ENCODE assay signal across 11 cellular contexts in the genomic region with DNA sequence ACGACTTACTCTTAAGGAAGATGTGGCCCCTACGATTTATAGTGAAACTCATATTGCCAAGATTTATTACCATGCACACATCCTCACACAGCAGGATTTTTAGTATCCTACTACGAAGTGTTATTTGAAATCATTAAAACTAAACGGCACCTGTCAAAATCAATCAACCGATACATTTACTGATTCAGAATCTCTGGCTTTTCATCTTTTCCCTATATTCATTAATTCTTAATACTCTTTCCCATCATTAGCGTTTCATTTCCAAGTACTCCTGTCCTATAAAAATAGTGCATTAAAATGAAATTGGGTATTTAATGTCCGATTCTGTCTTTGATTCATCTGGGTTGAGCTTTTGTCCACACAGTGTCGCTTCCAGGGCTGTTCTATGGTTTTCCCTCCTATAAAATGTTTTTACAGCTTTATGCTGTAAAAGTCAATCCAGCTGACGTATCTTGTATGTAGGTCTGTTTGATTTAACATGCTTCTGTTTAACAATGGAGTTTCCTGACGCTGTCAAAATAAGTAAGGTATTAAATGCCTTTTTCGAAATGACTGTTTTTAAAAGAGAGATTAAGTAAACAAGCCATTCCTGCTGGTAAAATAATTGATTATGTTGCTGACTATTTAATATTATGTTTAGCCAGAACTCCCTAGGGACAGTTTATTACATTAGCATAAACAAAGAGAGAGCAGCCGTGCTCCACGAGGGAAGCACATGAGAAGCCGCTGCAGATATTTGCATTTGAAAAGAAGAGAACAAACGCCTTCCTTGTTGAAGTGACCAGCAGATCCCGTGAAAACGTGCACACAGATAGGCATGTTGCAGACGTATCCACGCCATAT. TPM values are rescaled to one million over a fixed set of nuclear protein-coding genes. Genes with fewer than 3 reads are reported as not detected.
A peak's percentile ranks its signal among the peaks of the same experiment; 100 is the strongest.
DNase-seq lines count a peak whose midpoint lies in the region; ATAC-seq and TF ChIP-seq lines count a peak whose summit lies in the region.
"Had no signal": no experiment of that assay in that cellular context is flagged by ENCODE, and none has a peak within 500 bp of the region (broad histone marks: within the 10 kb centered on the region; RNA-seq: fewer than 3 reads in every experiment).

No MANE protein-coding gene starts in this region.

- no peak overlapping the region for H3K27ac ChIP-seq in hepatocyte

- H4K20me1 ChIP-seq in hepatocyte (ENCODE audit: insufficient read depth, poor library complexity, severe bottlenecking), result no peaks in the 10 kb centered on the region

- ATAC-seq in HG03095 (IDR thresholded peaks at IDR 0.05; ENCODE audit: unreplicated experiment) (no peak), GM19397 (IDR thresholded peaks at IDR 0.05; ENCODE audit: unreplicated experiment) (no peak)
- ATAC-seq: activated naive CD8-positive, alpha-beta T cell treated with anti-CD3 and anti-CD28 coated beads, Interleukin-2, amount 50 U/mL, for 24 hours had no signal

- no peaks in the 10 kb centered on the region for H3K4me1 ChIP-seq in hepatocyte (ENCODE audit: insufficient read depth)

- no peaks in the 10 kb centered on the region for H3K36me3 ChIP-seq in hepatocyte (replicated peaks; ENCODE audit: insufficient read depth, low read depth)

- DNase-seq in NCI-H146 (lab: John Stamatoyannopoulos, UW) (peak; percentile 39), NCI-H146 treated with DMSO at 0.1 percent for 48 hours (lab: John Stamatoyannopoulos, UW; ENCODE audit: unreplicated experiment) (no peak), SHP77 treated with DMSO at 0.1 percent for 48 hours (lab: John Stamatoyannopoulos, UW) (peak; percentile 97), hepatocyte (ENCODE audit: low spot score) (peak; percentile 18), superior temporal gyrus (ENCODE audit: extremely low spot score) (peak; percentile 28)
- DNase-seq in activated CD4-positive, alpha-beta T cell treated with anti-CD3 and anti-CD28 coated beads for 48 hours, result no peak
- DNase-seq: 8988T; activated naive CD8-positive, alpha-beta T cell treated with anti-CD3 and anti-CD28 coated beads, Interleukin-2, amount 50 U/mL, for 24 hours; DMS53 had no signal

- H3K79me2 ChIP-seq in hepatocyte, result no peaks in the 10 kb centered on the region

- H3K27me3 ChIP-seq in hepatocyte, result no peaks in the 10 kb centered on the region

- no peaks in the 10 kb centered on the region for H3K9me3 ChIP-seq in hepatocyte (ENCODE audit: low read depth)

- H3K4me3 ChIP-seq in hepatocyte, result no peak overlapping the region

- peak overlapping the region; percentile 69 for H3K4me2 ChIP-seq in hepatocyte

- H3K9me2 ChIP-seq in hepatocyte (replicated peaks; ENCODE audit: insufficient read depth), result no peaks in the 10 kb centered on the region

- no peak for TF ChIP-seq CTCF in hepatocyte (IDR thresholded peaks at IDR 0.05; ENCODE audit: poor library complexity)

- 32% methylated on average over 19 of the region's 19 CpGs for WGBS in hepatocyte (ENCODE audit: low lambda C conversion rate, missing lambda C conversion rate)

- H2AFZ ChIP-seq in hepatocyte, result no peak overlapping the region

RNA-seq across cellular contexts. Expression of a gene that starts 22.3 kb away (rescaled TPM):
- 3.0 and 3.8 TPM in 2 replicates for total RNA-seq in hepatocyte
- 1.1 and 2.3 TPM in 2 replicates for polyA plus RNA-seq in hepatocyte

Comparison
In these comparisons a context has a peak if more than half of its experiments do, and no peak if none do; other contexts are left out.
1. DNase-seq: peak in NCI-H146 (single experiment), SHP77 treated with DMSO at 0.1 percent for 48 hours (single experiment), hepatocyte (single experiment) and superior temporal gyrus (single experiment); none in NCI-H146 treated with DMSO at 0.1 percent for 48 hours (single experiment) and activated CD4-positive, alpha-beta T cell treated with anti-CD3 and anti-CD28 coated beads for 48 hours (single experiment).